21 cellular contexts compared by ENCODE assay signal in genomic region chr10:16686081-16686902, GRCh38.
"Had no signal": no experiment of that assay in that cellular context is flagged by ENCODE, and none has a peak within 500 bp of the region (broad histone marks: within the 10 kb centered on the region; RNA-seq: fewer than 3 reads in every experiment).

No MANE protein-coding gene starts in this region.

- H3K4me3 Mint-ChIP-seq: activated CD4-positive, alpha-beta memory T cell treated with anti-CD3 and anti-CD28 coated beads for 36 hours; activated naive CD4-positive, alpha-beta T cell treated with anti-CD3 and anti-CD28 coated beads, Interleukin-2, amount 10 ng/mL, durations not matched to agents 7 days and 5 days; activated T-cell treated with anti-CD3 and anti-CD28 coated beads, Interleukin-2, amount 50 U/mL, for 72 hours; mesothelial cell of epicardium; natural killer cell had no signal

- H3K4me3 ChIP-seq: colonic mucosa, dorsolateral prefrontal cortex, esophagus squamous epithelium, gastroesophageal sphincter, heart left ventricle, psoas muscle, right atrium auricular region had no signal

- H3K27me3 Mint-ChIP-seq: activated CD4-positive, alpha-beta memory T cell treated with anti-CD3 and anti-CD28 coated beads for 36 hours; activated naive CD4-positive, alpha-beta T cell treated with anti-CD3 and anti-CD28 coated beads, Interleukin-2, amount 10 ng/mL, durations not matched to agents 7 days and 5 days had no signal

- DNase-seq: activated CD4-positive, alpha-beta memory T cell treated with anti-CD3 and anti-CD28 coated beads for 36 hours; activated CD4-positive, alpha-beta T cell treated with anti-CD3 and anti-CD28 coated beads for 48 hours; activated effector memory CD4-positive, alpha-beta T cell treated with Interleukin-2 at 50 U/mL for 16 hours; activated naive CD4-positive, alpha-beta T cell treated with anti-CD3 and anti-CD28 coated beads, Interleukin-2, amount 10 ng/mL, durations not matched to agents 7 days and 5 days; activated T-cell treated with anti-CD3 and anti-CD28 coated beads, Interleukin-2, amount 50 U/mL, for 72 hours; amygdala; colonic mucosa; dorsolateral prefrontal cortex; esophagus squamous epithelium; heart left ventricle; left ventricle myocardium superior; mammary epithelial cell; natural killer cell; psoas muscle; stimulated activated CD4-positive, alpha-beta T cell treated with anti-CD3 and anti-CD28 coated beads, Interleukin-12 subunit alpha, Interleukin-12 subunit beta, amount 100 ng/mL, for 4 hours; stimulated activated CD4-positive, alpha-beta T cell treated with anti-CD3 and anti-CD28 coated beads, Interleukin-4, amount 100 ng/mL, for 4 hours; stimulated activated naive CD8-positive, alpha-beta T cell treated with anti-CD3 and anti-CD28 coated beads, Interleukin-15, Interleukin-2, amounts not matched to agents 100 U/mL and 50 U/mL, for 24 hours had no signal

- H3K9me3 Mint-ChIP-seq: activated CD4-positive, alpha-beta memory T cell treated with anti-CD3 and anti-CD28 coated beads for 36 hours; activated naive CD4-positive, alpha-beta T cell treated with anti-CD3 and anti-CD28 coated beads, Interleukin-2, amount 10 ng/mL, durations not matched to agents 7 days and 5 days; activated T-cell treated with anti-CD3 and anti-CD28 coated beads, Interleukin-2, amount 50 U/mL, for 72 hours; mesothelial cell of epicardium; natural killer cell had no signal

- H3K9me3 ChIP-seq: colonic mucosa, esophagus squamous epithelium, gastroesophageal sphincter, heart left ventricle, psoas muscle, right atrium auricular region had no signal

- H3K4me1 Mint-ChIP-seq: activated naive CD4-positive, alpha-beta T cell treated with anti-CD3 and anti-CD28 coated beads, Interleukin-2, amount 10 ng/mL, durations not matched to agents 7 days and 5 days; mesothelial cell of epicardium had no signal

- H3K27ac Mint-ChIP-seq: activated CD4-positive, alpha-beta memory T cell treated with anti-CD3 and anti-CD28 coated beads for 36 hours; activated naive CD4-positive, alpha-beta T cell treated with anti-CD3 and anti-CD28 coated beads, Interleukin-2, amount 10 ng/mL, durations not matched to agents 7 days and 5 days; activated T-cell treated with anti-CD3 and anti-CD28 coated beads, Interleukin-2, amount 50 U/mL, for 72 hours; mesothelial cell of epicardium; natural killer cell had no signal

- H3K36me3 ChIP-seq: colonic mucosa, right atrium auricular region had no signal

- H3K27me3 ChIP-seq: colonic mucosa, dorsolateral prefrontal cortex, esophagus squamous epithelium, gastroesophageal sphincter, heart left ventricle, right atrium auricular region had no signal

- FAIRE-seq: islet of Langerhans had no signal

- H3K36me3 Mint-ChIP-seq: natural killer cell had no signal

- H3K27ac ChIP-seq: colonic mucosa, dorsolateral prefrontal cortex, esophagus squamous epithelium, gastroesophageal sphincter, heart left ventricle, psoas muscle, right atrium auricular region had no signal

- H3K4me1 ChIP-seq: colonic mucosa, esophagus squamous epithelium, gastroesophageal sphincter, heart left ventricle, psoas muscle, right atrium auricular region had no signal

- ATAC-seq: activated T-cell treated with anti-CD3 and anti-CD28 coated beads, Interleukin-2, amount 50 U/mL, for 72 hours; gastroesophageal sphincter; heart left ventricle; left ventricle myocardium superior; natural killer cell; psoas muscle; stimulated activated naive CD8-positive, alpha-beta T cell treated with anti-CD3 and anti-CD28 coated beads, Interleukin-15, Interleukin-2, amounts not matched to agents 100 U/mL and 50 U/mL, for 24 hours had no signal
